ENCODE assay signal across 1 cellular context in the genomic region with DNA sequence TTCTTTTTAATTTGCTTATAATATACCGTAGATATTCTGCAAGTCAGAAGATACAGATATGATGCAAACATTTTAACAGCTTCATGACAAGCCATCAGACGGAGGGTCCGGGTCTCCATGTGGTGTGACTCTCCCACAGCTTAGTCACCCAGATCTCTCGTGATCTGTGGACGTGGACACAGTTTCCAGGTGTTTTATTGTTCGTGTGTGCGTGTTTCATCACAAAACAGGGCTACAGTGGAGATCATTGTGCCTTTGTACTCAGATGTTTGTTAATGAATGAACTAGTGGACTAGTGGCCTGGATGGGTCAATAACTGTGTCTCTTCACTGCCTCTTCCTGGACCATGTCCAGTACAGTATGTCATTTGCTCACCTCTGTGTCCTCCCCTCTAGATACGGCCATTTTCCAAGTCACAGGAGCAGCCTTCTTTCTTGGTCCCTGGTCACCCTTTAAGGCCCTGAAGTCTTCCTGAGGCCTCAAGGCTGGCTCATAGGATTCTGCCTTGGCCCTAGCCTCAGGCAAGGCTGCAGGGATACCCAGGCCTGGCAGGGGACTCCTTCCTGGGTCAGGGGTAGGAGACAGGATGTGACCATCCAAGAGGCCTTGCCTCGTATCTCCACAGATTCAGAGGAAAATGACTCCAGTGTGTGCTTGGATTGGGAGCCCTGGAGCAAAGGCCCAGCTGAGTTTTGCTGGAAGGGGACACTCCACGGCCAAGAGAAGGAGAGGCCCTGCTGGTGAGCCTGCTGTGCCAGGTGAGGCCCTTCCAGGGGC.
TF ChIP-seq lines count a peak whose summit lies in the region.

No MANE protein-coding gene starts in this region.

TF ChIP-seq in HepG2, 621 proteins besides CTCF, POLR2A, EP300 and RAD21 (continued from another document and continues in another):
- TF ChIP-seq, protein P1, sequence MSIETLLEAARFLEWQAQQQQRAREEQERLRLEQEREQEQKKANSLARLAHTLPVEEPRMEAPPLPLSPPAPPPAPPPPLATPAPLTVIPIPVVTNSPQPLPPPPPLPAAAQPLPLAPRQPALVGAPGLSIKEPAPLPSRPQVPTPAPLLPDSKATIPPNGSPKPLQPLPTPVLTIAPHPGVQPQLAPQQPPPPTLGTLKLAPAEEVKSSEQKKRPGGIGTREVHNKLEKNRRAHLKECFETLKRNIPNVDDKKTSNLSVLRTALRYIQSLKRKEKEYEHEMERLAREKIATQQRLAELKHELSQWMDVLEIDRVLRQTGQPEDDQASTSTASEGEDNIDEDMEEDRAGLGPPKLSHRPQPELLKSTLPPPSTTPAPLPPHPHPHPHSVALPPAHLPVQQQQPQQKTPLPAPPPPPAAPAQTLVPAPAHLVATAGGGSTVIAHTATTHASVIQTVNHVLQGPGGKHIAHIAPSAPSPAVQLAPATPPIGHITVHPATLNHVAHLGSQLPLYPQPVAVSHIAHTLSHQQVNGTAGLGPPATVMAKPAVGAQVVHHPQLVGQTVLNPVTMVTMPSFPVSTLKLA (IDR thresholded peaks at IDR 0.05): no peak
- TF ChIP-seq MAZ (IDR thresholded peaks at IDR 0.05; ENCODE audit: borderline replicate concordance, low read depth, low read length) (no peak), MAZ (CRISPR knock-in tag; IDR thresholded peaks at IDR 0.05; ENCODE audit: low read depth) (peak; percentile 71), AHR (CRISPR knock-in tag; IDR thresholded peaks at IDR 0.05) (peak; percentile 51; the same call in 1 of the 2 replicates), ZNF383 (CRISPR knock-in tag; IDR thresholded peaks at IDR 0.05; ENCODE audit: borderline replicate concordance) (no peak), MAF1 (CRISPR knock-in tag; IDR thresholded peaks at IDR 0.05; ENCODE audit: borderline replicate concordance) (no peak), U2AF2 (IDR thresholded peaks at IDR 0.05; ENCODE audit: low read depth, low read length) (no peak), ETV5 (CRISPR knock-in tag; IDR thresholded peaks at IDR 0.05; ENCODE audit: borderline replicate concordance) (peak; percentile 74), IKZF1 (IDR thresholded peaks at IDR 0.05) (no peak), SRSF4 (IDR thresholded peaks at IDR 0.05; ENCODE audit: low read depth, low read length, poor library complexity, severe bottlenecking) (no peak), ELF1 (CRISPR knock-in tag; IDR thresholded peaks at IDR 0.05) (peak; percentile 76), MTF1 (CRISPR knock-in tag; IDR thresholded peaks at IDR 0.05) (no peak), THYN1 (CRISPR knock-in tag; IDR thresholded peaks at IDR 0.05; ENCODE audit: borderline replicate concordance, low read depth) (no peak), HCFC1 (IDR thresholded peaks at IDR 0.05; ENCODE audit: low read depth, low read length) (no peak), SOX5 (CRISPR knock-in tag; IDR thresholded peaks at IDR 0.05; ENCODE audit: borderline replicate concordance) (peak; percentile 100), ZIK1 (CRISPR knock-in tag; IDR thresholded peaks at IDR 0.05; ENCODE audit: borderline replicate concordance, low read depth) (no peak), TEAD2 (CRISPR knock-in tag; IDR thresholded peaks at IDR 0.05) (no peak), MTF2 (CRISPR knock-in tag; IDR thresholded peaks at IDR 0.05; ENCODE audit: borderline replicate concordance) (no peak; the same call in 1 of the 2 replicates), PLRG1 (conservative IDR thresholded peaks at IDR 0.05) (no peak), TCF7 (IDR thresholded peaks at IDR 0.05; ENCODE audit: low read depth) (peak; percentile 67), TGIF2 (CRISPR knock-in tag; IDR thresholded peaks at IDR 0.05) (no peak), FOXC1 (CRISPR knock-in tag; IDR thresholded peaks at IDR 0.05; ENCODE audit: borderline replicate concordance) (no peak), KAT2B (IDR thresholded peaks at IDR 0.05; ENCODE audit: borderline replicate concordance, low read depth, low read length) (peak; percentile 61), CC2D1A (CRISPR knock-in tag; IDR thresholded peaks at IDR 0.05) (no peak), ZNF737 (CRISPR knock-in tag; IDR thresholded peaks at IDR 0.05; ENCODE audit: borderline replicate concordance) (no peak), HNF4G (IDR thresholded peaks at IDR 0.05; ENCODE audit: borderline replicate concordance, low read depth, low read length) (peak; percentile 76; the same call in 1 of the 2 replicates), HNF4G (CRISPR knock-in tag; IDR thresholded peaks at IDR 0.05; ENCODE audit: borderline replicate concordance, low read depth) (peak; percentile 85; the same call in 1 of the 2 replicates), ARNT (IDR thresholded peaks at IDR 0.05) (no peak), ZNF777 (CRISPR knock-in tag; IDR thresholded peaks at IDR 0.05) (no peak)
- TF ChIP-seq, protein P2, sequence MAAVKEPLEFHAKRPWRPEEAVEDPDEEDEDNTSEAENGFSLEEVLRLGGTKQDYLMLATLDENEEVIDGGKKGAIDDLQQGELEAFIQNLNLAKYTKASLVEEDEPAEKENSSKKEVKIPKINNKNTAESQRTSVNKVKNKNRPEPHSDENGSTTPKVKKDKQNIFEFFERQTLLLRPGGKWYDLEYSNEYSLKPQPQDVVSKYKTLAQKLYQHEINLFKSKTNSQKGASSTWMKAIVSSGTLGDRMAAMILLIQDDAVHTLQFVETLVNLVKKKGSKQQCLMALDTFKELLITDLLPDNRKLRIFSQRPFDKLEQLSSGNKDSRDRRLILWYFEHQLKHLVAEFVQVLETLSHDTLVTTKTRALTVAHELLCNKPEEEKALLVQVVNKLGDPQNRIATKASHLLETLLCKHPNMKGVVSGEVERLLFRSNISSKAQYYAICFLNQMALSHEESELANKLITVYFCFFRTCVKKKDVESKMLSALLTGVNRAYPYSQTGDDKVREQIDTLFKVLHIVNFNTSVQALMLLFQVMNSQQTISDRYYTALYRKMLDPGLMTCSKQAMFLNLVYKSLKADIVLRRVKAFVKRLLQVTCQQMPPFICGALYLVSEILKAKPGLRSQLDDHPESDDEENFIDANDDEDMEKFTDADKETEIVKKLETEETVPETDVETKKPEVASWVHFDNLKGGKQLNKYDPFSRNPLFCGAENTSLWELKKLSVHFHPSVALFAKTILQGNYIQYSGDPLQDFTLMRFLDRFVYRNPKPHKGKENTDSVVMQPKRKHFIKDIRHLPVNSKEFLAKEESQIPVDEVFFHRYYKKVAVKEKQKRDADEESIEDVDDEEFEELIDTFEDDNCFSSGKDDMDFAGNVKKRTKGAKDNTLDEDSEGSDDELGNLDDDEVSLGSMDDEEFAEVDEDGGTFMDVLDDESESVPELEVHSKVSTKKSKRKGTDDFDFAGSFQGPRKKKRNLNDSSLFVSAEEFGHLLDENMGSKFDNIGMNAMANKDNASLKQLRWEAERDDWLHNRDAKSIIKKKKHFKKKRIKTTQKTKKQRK (IDR thresholded peaks at IDR 0.05; ENCODE audit: low read length): no peak
- TF ChIP-seq, protein P3, sequence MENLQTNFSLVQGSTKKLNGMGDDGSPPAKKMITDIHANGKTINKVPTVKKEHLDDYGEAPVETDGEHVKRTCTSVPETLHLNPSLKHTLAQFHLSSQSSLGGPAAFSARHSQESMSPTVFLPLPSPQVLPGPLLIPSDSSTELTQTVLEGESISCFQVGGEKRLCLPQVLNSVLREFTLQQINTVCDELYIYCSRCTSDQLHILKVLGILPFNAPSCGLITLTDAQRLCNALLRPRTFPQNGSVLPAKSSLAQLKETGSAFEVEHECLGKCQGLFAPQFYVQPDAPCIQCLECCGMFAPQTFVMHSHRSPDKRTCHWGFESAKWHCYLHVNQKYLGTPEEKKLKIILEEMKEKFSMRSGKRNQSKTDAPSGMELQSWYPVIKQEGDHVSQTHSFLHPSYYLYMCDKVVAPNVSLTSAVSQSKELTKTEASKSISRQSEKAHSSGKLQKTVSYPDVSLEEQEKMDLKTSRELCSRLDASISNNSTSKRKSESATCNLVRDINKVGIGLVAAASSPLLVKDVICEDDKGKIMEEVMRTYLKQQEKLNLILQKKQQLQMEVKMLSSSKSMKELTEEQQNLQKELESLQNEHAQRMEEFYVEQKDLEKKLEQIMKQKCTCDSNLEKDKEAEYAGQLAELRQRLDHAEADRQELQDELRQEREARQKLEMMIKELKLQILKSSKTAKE (CRISPR knock-in tag; IDR thresholded peaks at IDR 0.05; ENCODE audit: borderline replicate concordance): no peak; the same call in 1 of the 2 replicates
- TF ChIP-seq, protein P4, sequence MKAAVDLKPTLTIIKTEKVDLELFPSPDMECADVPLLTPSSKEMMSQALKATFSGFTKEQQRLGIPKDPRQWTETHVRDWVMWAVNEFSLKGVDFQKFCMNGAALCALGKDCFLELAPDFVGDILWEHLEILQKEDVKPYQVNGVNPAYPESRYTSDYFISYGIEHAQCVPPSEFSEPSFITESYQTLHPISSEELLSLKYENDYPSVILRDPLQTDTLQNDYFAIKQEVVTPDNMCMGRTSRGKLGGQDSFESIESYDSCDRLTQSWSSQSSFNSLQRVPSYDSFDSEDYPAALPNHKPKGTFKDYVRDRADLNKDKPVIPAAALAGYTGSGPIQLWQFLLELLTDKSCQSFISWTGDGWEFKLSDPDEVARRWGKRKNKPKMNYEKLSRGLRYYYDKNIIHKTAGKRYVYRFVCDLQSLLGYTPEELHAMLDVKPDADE (CRISPR knock-in tag; IDR thresholded peaks at IDR 0.05): no peak
- TF ChIP-seq, protein P5, sequence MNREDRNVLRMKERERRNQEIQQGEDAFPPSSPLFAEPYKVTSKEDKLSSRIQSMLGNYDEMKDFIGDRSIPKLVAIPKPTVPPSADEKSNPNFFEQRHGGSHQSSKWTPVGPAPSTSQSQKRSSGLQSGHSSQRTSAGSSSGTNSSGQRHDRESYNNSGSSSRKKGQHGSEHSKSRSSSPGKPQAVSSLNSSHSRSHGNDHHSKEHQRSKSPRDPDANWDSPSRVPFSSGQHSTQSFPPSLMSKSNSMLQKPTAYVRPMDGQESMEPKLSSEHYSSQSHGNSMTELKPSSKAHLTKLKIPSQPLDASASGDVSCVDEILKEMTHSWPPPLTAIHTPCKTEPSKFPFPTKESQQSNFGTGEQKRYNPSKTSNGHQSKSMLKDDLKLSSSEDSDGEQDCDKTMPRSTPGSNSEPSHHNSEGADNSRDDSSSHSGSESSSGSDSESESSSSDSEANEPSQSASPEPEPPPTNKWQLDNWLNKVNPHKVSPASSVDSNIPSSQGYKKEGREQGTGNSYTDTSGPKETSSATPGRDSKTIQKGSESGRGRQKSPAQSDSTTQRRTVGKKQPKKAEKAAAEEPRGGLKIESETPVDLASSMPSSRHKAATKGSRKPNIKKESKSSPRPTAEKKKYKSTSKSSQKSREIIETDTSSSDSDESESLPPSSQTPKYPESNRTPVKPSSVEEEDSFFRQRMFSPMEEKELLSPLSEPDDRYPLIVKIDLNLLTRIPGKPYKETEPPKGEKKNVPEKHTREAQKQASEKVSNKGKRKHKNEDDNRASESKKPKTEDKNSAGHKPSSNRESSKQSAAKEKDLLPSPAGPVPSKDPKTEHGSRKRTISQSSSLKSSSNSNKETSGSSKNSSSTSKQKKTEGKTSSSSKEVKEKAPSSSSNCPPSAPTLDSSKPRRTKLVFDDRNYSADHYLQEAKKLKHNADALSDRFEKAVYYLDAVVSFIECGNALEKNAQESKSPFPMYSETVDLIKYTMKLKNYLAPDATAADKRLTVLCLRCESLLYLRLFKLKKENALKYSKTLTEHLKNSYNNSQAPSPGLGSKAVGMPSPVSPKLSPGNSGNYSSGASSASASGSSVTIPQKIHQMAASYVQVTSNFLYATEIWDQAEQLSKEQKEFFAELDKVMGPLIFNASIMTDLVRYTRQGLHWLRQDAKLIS (CRISPR knock-in tag; IDR thresholded peaks at IDR 0.05): no peak
- TF ChIP-seq, protein P6, sequence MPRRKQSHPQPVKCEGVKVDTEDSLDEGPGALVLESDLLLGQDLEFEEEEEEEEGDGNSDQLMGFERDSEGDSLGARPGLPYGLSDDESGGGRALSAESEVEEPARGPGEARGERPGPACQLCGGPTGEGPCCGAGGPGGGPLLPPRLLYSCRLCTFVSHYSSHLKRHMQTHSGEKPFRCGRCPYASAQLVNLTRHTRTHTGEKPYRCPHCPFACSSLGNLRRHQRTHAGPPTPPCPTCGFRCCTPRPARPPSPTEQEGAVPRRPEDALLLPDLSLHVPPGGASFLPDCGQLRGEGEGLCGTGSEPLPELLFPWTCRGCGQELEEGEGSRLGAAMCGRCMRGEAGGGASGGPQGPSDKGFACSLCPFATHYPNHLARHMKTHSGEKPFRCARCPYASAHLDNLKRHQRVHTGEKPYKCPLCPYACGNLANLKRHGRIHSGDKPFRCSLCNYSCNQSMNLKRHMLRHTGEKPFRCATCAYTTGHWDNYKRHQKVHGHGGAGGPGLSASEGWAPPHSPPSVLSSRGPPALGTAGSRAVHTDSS (CRISPR knock-in tag; conservative IDR thresholded peaks at IDR 0.05): no peak
- TF ChIP-seq, protein P7, sequence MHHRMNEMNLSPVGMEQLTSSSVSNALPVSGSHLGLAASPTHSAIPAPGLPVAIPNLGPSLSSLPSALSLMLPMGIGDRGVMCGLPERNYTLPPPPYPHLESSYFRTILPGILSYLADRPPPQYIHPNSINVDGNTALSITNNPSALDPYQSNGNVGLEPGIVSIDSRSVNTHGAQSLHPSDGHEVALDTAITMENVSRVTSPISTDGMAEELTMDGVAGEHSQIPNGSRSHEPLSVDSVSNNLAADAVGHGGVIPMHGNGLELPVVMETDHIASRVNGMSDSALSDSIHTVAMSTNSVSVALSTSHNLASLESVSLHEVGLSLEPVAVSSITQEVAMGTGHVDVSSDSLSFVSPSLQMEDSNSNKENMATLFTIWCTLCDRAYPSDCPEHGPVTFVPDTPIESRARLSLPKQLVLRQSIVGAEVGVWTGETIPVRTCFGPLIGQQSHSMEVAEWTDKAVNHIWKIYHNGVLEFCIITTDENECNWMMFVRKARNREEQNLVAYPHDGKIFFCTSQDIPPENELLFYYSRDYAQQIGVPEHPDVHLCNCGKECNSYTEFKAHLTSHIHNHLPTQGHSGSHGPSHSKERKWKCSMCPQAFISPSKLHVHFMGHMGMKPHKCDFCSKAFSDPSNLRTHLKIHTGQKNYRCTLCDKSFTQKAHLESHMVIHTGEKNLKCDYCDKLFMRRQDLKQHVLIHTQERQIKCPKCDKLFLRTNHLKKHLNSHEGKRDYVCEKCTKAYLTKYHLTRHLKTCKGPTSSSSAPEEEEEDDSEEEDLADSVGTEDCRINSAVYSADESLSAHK (CRISPR knock-in tag; IDR thresholded peaks at IDR 0.05; ENCODE audit: borderline replicate concordance): no peak
- TF ChIP-seq, protein P8, sequence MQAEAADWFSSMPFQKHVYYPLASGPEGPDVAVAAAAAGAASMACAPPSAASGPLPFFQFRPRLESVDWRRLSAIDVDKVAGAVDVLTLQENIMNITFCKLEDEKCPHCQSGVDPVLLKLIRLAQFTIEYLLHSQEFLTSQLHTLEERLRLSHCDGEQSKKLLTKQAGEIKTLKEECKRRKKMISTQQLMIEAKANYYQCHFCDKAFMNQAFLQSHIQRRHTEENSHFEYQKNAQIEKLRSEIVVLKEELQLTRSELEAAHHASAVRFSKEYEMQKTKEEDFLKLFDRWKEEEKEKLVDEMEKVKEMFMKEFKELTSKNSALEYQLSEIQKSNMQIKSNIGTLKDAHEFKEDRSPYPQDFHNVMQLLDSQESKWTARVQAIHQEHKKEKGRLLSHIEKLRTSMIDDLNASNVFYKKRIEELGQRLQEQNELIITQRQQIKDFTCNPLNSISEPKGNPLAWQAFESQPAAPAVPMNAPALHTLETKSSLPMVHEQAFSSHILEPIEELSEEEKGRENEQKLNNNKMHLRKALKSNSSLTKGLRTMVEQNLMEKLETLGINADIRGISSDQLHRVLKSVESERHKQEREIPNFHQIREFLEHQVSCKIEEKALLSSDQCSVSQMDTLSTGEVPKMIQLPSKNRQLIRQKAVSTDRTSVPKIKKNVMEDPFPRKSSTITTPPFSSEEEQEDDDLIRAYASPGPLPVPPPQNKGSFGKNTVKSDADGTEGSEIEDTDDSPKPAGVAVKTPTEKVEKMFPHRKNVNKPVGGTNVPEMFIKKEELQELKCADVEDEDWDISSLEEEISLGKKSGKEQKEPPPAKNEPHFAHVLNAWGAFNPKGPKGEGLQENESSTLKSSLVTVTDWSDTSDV (CRISPR knock-in tag; IDR thresholded peaks at IDR 0.05): no peak
